Comparison of ENCODE assay signal across 24 cellular contexts in the genomic region with DNA sequence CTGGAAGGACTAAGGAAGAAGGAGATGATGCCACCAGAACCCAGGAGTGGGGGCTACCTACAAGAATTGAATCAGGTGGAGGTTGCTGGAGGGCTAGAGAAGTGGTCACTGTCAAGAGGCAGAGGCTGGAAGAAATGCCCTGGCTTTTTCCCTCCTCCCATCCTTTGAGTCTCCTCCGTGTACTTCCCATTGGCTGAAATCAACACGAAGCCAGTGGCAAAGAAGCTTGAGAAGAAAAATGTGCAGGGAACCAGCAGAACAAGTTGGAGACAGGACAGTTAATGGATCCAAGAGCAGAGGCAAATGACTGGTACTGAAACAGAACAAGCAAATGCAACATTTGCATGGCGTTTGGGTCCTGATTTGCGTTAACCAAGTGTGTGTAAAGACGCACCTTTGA. TPM values are rescaled to one million over a fixed set of nuclear protein-coding genes. Genes with fewer than 3 reads are reported as not detected.
"Had no signal": no experiment of that assay in that cellular context is flagged by ENCODE, and none has a peak within 500 bp of the region (broad histone marks: within the 10 kb centered on the region; RNA-seq: fewer than 3 reads in every experiment).

No MANE protein-coding gene starts in this region.

- H3K27me3 Mint-ChIP-seq: IgD-negative memory B cell had no signal

- H3K27ac ChIP-seq: HL-60, KMS-11, SJSA1, SK-N-MC had no signal

- H3K4me3 Mint-ChIP-seq: IgD-negative memory B cell had no signal

- DNase-seq: Kasumi-1, MM.1S, NCI-H1105, NCI-H1417, NCI-H1436 treated with DMSO at 0.1 percent for 48 hours, NCI-H1694, NCI-H187 treated with DMSO at 0.1 percent for 48 hours, NCI-H2029 treated with DMSO at 0.1 percent for 48 hours, NCI-H2171 treated with DMSO at 0.1 percent for 48 hours, NCI-H345, NCI-H446 treated with DMSO at 0.1 percent for 48 hours, NCI-H510A treated with DMSO at 0.1 percent for 48 hours, NCI-H69, NCI-H774, Right ventricle myocardium superior, RPMI8226, SIG-M5 had no signal

- H3K9me3 Mint-ChIP-seq: IgD-negative memory B cell had no signal

- H3K9me3 ChIP-seq: SJSA1 had no signal

- H3K36me3 ChIP-seq: SJSA1 had no signal

- ATAC-seq: K562 had no signal

- H3K4me1 Mint-ChIP-seq: IgD-negative memory B cell had no signal

- H3K27ac Mint-ChIP-seq: IgD-negative memory B cell had no signal

- H3K4me3 ChIP-seq: K562, SJSA1, SK-N-MC had no signal

- H3K27me3 ChIP-seq: SJSA1 had no signal

- H3K4me1 ChIP-seq: SJSA1 had no signal

RNA-seq across cellular contexts. Expression of gene FBLN5, which starts 9.1 kb away (rescaled TPM):
- total RNA-seq: M059J had no signal
